16 cellular contexts compared by ENCODE assay signal in the genomic region with DNA sequence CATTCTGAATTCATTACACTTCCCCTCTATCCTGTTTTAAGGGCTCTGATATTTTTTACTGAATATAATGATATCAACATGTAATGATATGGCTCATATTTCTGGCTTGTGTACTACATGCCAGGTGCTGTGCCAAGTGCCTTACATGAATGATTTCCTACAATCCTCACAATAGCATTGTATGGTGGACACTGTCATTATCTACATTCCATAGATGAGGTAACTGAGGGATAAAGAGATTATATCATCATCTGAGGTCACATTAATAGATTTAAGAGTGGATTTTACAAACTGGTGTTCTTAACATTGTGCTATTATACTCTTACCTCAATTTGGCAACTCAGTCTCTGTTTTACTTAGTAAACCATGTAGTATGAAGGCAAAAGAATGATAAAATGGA.
DNase-seq lines count a peak whose midpoint lies in the region; TF ChIP-seq lines count a peak whose summit lies in the region.
"Had no signal": no experiment of that assay in that cellular context is flagged by ENCODE, and none has a peak within 500 bp of the region (broad histone marks: within the 10 kb centered on the region; RNA-seq: fewer than 3 reads in every experiment).

No MANE protein-coding gene starts in this region.

- no peak for TF ChIP-seq CTCF in VCaP (conservative IDR thresholded peaks at IDR 0.05)

- DNase-seq in NCI-H1105 treated with DMSO at 0.1 percent for 48 hours (lab: John Stamatoyannopoulos, UW) (peak; percentile 22), NCI-H1105 (lab: John Stamatoyannopoulos, UW) (no peak), NCI-H2029 (lab: John Stamatoyannopoulos, UW) (peak; percentile 68), lung microvascular endothelial cell (ENCODE audit: low read depth in 2 of 2) (peak; percentile 6 to 23), ACHN (no peak), NCI-H146 (lab: John Stamatoyannopoulos, UW) (no peak), nucleus accumbens (lab: John Stamatoyannopoulos, UW) (no peak)
- DNase-seq: CD8-positive, alpha-beta T cell; DND-41; NCI-H1694; NCI-H524; SJCRH30; SW 1271 had no signal

- H3K27ac ChIP-seq in VCaP: peak overlapping the region; percentile 98
- H3K27ac ChIP-seq: BLaER1, RWPE1, SJCRH30 had no signal

- in situ Hi-C loops in ACHN (cut with HindIII; ENCODE audit: low pct_ligation_motif_present, low pct_unique_long_range_greater_than_20kb, low sequenced_read_pairs): no loop called here

Comparison
In these comparisons a context has a peak if more than half of its experiments do, and no peak if none do; other contexts are left out.
1. DNase-seq: peak in NCI-H1105 treated with DMSO at 0.1 percent for 48 hours (single experiment), NCI-H2029 (single experiment) and lung microvascular endothelial cell (2 of 2); none in NCI-H1105 (single experiment), ACHN (single experiment), NCI-H146 (single experiment) and nucleus accumbens (0 of 56).